Comparison of ENCODE assay signal across 14 cellular contexts in genomic region chr3:134317106-134317947, GRCh38. TPM values are rescaled to one million over a fixed set of nuclear protein-coding genes. Genes with fewer than 3 reads are reported as not detected.
A peak's percentile ranks its signal among the peaks of the same experiment; 100 is the strongest.
DNase-seq lines count a peak whose midpoint lies in the region; ATAC-seq and TF ChIP-seq lines count a peak whose summit lies in the region.
"Had no signal": no experiment of that assay in that cellular context is flagged by ENCODE, and none has a peak within 500 bp of the region (broad histone marks: within the 10 kb centered on the region; RNA-seq: fewer than 3 reads in every experiment).

No MANE protein-coding gene starts in this region.

- in situ Hi-C loops in Caki2 (cut with HindIII; ENCODE audit: low pct_unique_long_range_greater_than_20kb, low sequenced_read_pairs): no loop called here
- in situ Hi-C loops in Panc1 (cut with HindIII; ENCODE audit: low pct_unique_long_range_greater_than_20kb, low sequenced_read_pairs): no loop called here

- BruUV-seq in Panc1 (replicated peaks; lab: Mats Ljungman, UMichigan): no TSS peak

- H3K36me3 ChIP-seq in Panc1 (ENCODE audit: control insufficient read depth, insufficient read depth, low read length): no peaks in the 10 kb centered on the region
- H3K36me3 ChIP-seq: BLaER1 treated with 17β-estradiol and CSF1 and Interleukin-3, amounts not matched to agents 10 nM and 100 nM had no signal

- no peak overlapping the region for H3K4me3 ChIP-seq in Panc1 (ENCODE audit: low read depth in 2 of 2, low read length in 2 of 2)
- H3K4me3 ChIP-seq: BLaER1 treated with 17β-estradiol and CSF1 and Interleukin-3, amounts not matched to agents 10 nM and 100 nM had no signal

- no peak overlapping the region for H3K4me3 Mint-ChIP-seq in T-cell
- H3K4me3 Mint-ChIP-seq: activated T-cell treated with anti-CD3 and anti-CD28 coated beads, Interleukin-2, amount 50 U/mL, for 24 hours; brain had no signal

- TF ChIP-seq CTCF in Panc1 (IDR thresholded peaks at IDR 0.05): no peak
- TF ChIP-seq CTCF in omental fat pad (IDR thresholded peaks at IDR 0.05): no peak

- H3K27me3 ChIP-seq in Panc1 (ENCODE audit: control insufficient read depth, insufficient read depth, low read length): no peaks in the 10 kb centered on the region

- H3K9me3 Mint-ChIP-seq in T-cell: no peaks in the 10 kb centered on the region
- H3K9me3 Mint-ChIP-seq: activated T-cell treated with anti-CD3 and anti-CD28 coated beads, Interleukin-2, amount 50 U/mL, for 24 hours had no signal

- intact Hi-C loops in Panc1 (cut with micrococcal nuclease; ENCODE audit: unreplicated experiment): no loop called here

- peaks cover 54% of the 10 kb centered on the region for H3K4me1 ChIP-seq in Panc1 (ENCODE audit: control insufficient read depth, insufficient read depth, low read length)
- H3K4me1 ChIP-seq: BLaER1 treated with 17β-estradiol and CSF1 and Interleukin-3, amounts not matched to agents 10 nM and 100 nM had no signal

- peak overlapping the region; percentile 83 for H3K27ac ChIP-seq in Panc1 (ENCODE audit: low read length)
- H3K27ac ChIP-seq: BLaER1 treated with 17β-estradiol and CSF1 and Interleukin-3, amounts not matched to agents 10 nM and 100 nM; VCaP had no signal

- no peaks in the 10 kb centered on the region for H3K36me3 Mint-ChIP-seq in T-cell
- H3K36me3 Mint-ChIP-seq: brain had no signal

- H3K9me3 ChIP-seq in Panc1 (ENCODE audit: control insufficient read depth, insufficient read depth, low read depth, low read length): no peaks in the 10 kb centered on the region
- H3K9me3 ChIP-seq: BLaER1 treated with 17β-estradiol and CSF1 and Interleukin-3, amounts not matched to agents 10 nM and 100 nM had no signal

- no peak for ATAC-seq in Panc1
- peak; percentile 19 for ATAC-seq in omental fat pad (ENCODE audit: low FRiP score)
- ATAC-seq in T-cell (replicated peaks in 1 of 4): no peak
- ATAC-seq in HG03039 (IDR thresholded peaks at IDR 0.05; ENCODE audit: unreplicated experiment): no peak

- CTCF ChIA-PET in Panc1 (lab: Charles Lee) (interaction anchor here (0.7 to 1.5 kb wide), 2 partner anchors 157 to 224 kb away, joined by 4 to 5 read pairs; no protein-coding TSS in a partner anchor), T-cell (lab: Charles Lee) (interaction anchor here (0.6 to 1.3 kb wide), 2 partner anchors 9 to 76 kb away, joined by 5 to 8 read pairs; no protein-coding TSS in a partner anchor)

- H3K27ac Mint-ChIP-seq in T-cell: no peak overlapping the region
- H3K27ac Mint-ChIP-seq: activated T-cell treated with anti-CD3 and anti-CD28 coated beads, Interleukin-2, amount 50 U/mL, for 24 hours had no signal

- peak; percentile 51 for DNase-seq in Caki2 (ENCODE audit: low read depth)
- DNase-seq in Panc1 (ENCODE audit: low read depth, low spot score): no peak
- DNase-seq in ecto neural progenitor cell (ENCODE audit: low spot score): peak; percentile 40
- DNase-seq in omental fat pad (ENCODE audit: low spot score): no peak
- no peak for DNase-seq in T-cell
- no peak for DNase-seq in COLO829 (ENCODE audit: low spot score)
- DNase-seq in stimulated activated naive CD4-positive, alpha-beta T cell treated with Interleukin-2 at 50 U/mL for 16 hours (lab: John Stamatoyannopoulos, UW): no peak
- DNase-seq: activated T-cell treated with anti-CD3 and anti-CD28 coated beads, Interleukin-2, amount 50 U/mL, for 24 hours; NCI-H1436; SHP77 had no signal

- H3K4me1 Mint-ChIP-seq in T-cell: peaks cover 0 to 5% (median 4%) of the 10 kb centered on the region in 3 donors

- H3K27me3 Mint-ChIP-seq in T-cell: peaks cover 17 to 24% of the 10 kb centered on the region in 2 donors

- POLR2A ChIA-PET in Panc1 (lab: Charles Lee) (no interaction called here), T-cell (lab: Charles Lee) (no interaction called here)

RNA-seq across cellular contexts. Expression of gene AMOTL2, which starts 56.9 kb away (rescaled TPM):
- total RNA-seq in Caki2 (2014; rRNA removed; shearing (Covaris generic); ENCODE audit: low replicate concordance): 85.0 and 114 TPM in 2 replicates
- total RNA-seq in Panc1 (2021; ENCODE audit: unreplicated experiment) (146 TPM), omental fat pad (100 to 1,000 TPM in 3 of 4 donors, 10 to 100 TPM in 1; 99.0 to 201 (median 158) TPM), T-cell (under 1 TPM in 3 of 5 donors, not detected in 2; 0.20 to 0.96 (median 0.76) TPM)
- 73.2 TPM for polyA plus RNA-seq in Panc1 (2012; ENCODE audit: insufficient read length)

Comparison
In these comparisons a context has a peak if more than half of its experiments do, and no peak if none do; other contexts are left out.
1. DNase-seq: peak in Caki2 (single experiment) and ecto neural progenitor cell (single experiment); none in Panc1 (single experiment), omental fat pad (single experiment), T-cell (0 of 34), COLO829 (single experiment) and stimulated activated naive CD4-positive, alpha-beta T cell treated with Interleukin-2 at 50 U/mL for 16 hours (single experiment).
2. RNA of gene AMOTL2, which starts 56.9 kb away (total RNA-seq): 99.0 to 201 TPM in omental fat pad, 146 TPM in Panc1 (single experiment) and 85.0 to 114 TPM in Caki2; 0.20 to 0.96 TPM in T-cell; every median in the first group is over 10 times any median in the second.